Comparison of ENCODE assay signal across 29 cellular contexts in the genomic region with DNA sequence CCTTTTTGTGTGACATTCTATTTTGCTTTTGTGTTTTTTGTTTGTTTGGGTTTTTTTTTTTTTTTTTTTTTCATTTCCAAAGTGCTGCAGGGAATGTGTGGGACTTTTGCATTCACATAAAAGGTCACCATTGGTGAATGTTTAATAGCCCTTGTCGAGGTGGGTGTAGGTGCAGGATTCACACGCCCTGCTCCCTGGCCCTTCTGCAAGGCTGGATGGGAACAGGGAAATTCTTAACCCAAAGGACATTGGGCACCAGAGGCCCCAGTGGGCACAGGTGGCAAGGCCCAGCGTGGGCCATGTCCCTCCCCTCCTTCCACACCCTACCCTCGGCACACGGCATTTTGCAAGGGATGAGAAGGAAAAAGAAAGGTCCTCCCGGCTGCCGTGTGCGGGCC. TPM values are rescaled to one million over a fixed set of nuclear protein-coding genes. Genes with fewer than 3 reads are reported as not detected.
DNase-seq lines count a peak whose midpoint lies in the region; ATAC-seq and TF ChIP-seq lines count a peak whose summit lies in the region.
"Had no signal": no experiment of that assay in that cellular context is flagged by ENCODE, and none has a peak within 500 bp of the region (broad histone marks: within the 10 kb centered on the region; RNA-seq: fewer than 3 reads in every experiment).

No MANE protein-coding gene starts in this region.

- TF ChIP-seq EP300 in stomach (IDR thresholded peaks at IDR 0.05) = no peak

- H3K4me1 Mint-ChIP-seq in endothelial cell (ENCODE audit: unreplicated experiment) = peaks cover 15% of the 10 kb centered on the region

- ATAC-seq in mucosa of descending colon = peak; percentile 52
- ATAC-seq in lower lobe of right lung = no peak
- ATAC-seq: activated naive CD4-positive, alpha-beta T cell treated with anti-CD3 and anti-CD28 coated beads, Interleukin-2, amount 50 U/mL, for 72 hours; natural killer cell had no signal

- H3K4me3 ChIP-seq in HEK293 (ENCODE audit: low read depth, low read length) (no peak overlapping the region), dorsolateral prefrontal cortex (peak overlapping the region in 18 of 59 donors; percentile 10 to 58 (median 30)), mucosa of descending colon (no peak overlapping the region), lower lobe of right lung (no peak overlapping the region), stomach (no peak overlapping the region)
- H3K4me3 ChIP-seq: coronary artery, ovary, right atrium auricular region, thoracic aorta, uterus had no signal

- peaks cover 6% of the 10 kb centered on the region for H3K36me3 Mint-ChIP-seq in endothelial cell (ENCODE audit: low read depth, unreplicated experiment)
- H3K36me3 Mint-ChIP-seq: natural killer cell had no signal

- no peak for TF ChIP-seq POLR2A in stomach (IDR thresholded peaks at IDR 0.05)

- CTCF ChIA-PET in HEK293 (lab: Yijun Ruan, JAX) = no interaction called here

- H3K36me3 ChIP-seq in HEK293 (ENCODE audit: control insufficient read depth in 2 of 2, insufficient read depth in 1 of 2, low read length in 2 of 2) = no peaks in the 10 kb centered on the region
- H3K36me3 ChIP-seq in mucosa of descending colon (ENCODE audit: low read depth) = no peaks in the 10 kb centered on the region
- no peaks in the 10 kb centered on the region for H3K36me3 ChIP-seq in lower lobe of right lung
- no peaks in the 10 kb centered on the region for H3K36me3 ChIP-seq in stomach
- H3K36me3 ChIP-seq: BE2C, ovary, right atrium auricular region, thoracic aorta, uterus had no signal

- DNase-seq in dorsolateral prefrontal cortex (no peak), mucosa of descending colon (peak in 1 of 3 donors; percentile 44), lower lobe of right lung (no peak), endothelial cell (ENCODE audit: low spot score) (no peak), stomach (no peak), HUDEP-2 (lab: John Stamatoyannopoulos, UW; ENCODE audit: unreplicated experiment in 76 of 76) (no peak)
- DNase-seq: activated CD4-positive, alpha-beta T cell treated with anti-CD3 and anti-CD28 coated beads for 4 hours; activated CD8-positive, alpha-beta memory T cell treated with anti-CD3 and anti-CD28 coated beads for 24 hours; activated T-cell treated with anti-CD3 and anti-CD28 coated beads for 4 hours; BE2C; DMS153; effector memory CD4-positive, alpha-beta T cell; erythroblast; glutamatergic neuron; natural killer cell; NCI-H1092; NCI-H1694; NCI-H82; ovary; SIG-M5; small intestine; stimulated activated naive CD4-positive, alpha-beta T cell; uterus had no signal

- H3K27ac Mint-ChIP-seq in endothelial cell (ENCODE audit: unreplicated experiment) = no peak overlapping the region
- H3K27ac Mint-ChIP-seq: activated naive CD4-positive, alpha-beta T cell treated with anti-CD3 and anti-CD28 coated beads, Interleukin-2, amount 50 U/mL, for 72 hours; natural killer cell had no signal

- intact Hi-C loops in dorsolateral prefrontal cortex (cut with DNase I) = loop anchor here in 1 of 2 donors (5.0 kb wide), 1 partner anchor 49 kb away; a partner anchor contains a TSS
- intact Hi-C loops in mucosa of descending colon (cut with DNase I, micrococcal nuclease) = no loop called here
- intact Hi-C loops in lower lobe of right lung (cut with DNase I) = no loop called here
- intact Hi-C loops in stomach (cut with DNase I; ENCODE audit: low total_unique reads) = no loop called here

- H3K27me3 ChIP-seq in dorsolateral prefrontal cortex = no peaks in the 10 kb centered on the region
- no peaks in the 10 kb centered on the region for H3K27me3 ChIP-seq in lower lobe of right lung (ENCODE audit: low read depth)
- H3K27me3 ChIP-seq in stomach = peaks cover 0 to 29% (median 5%) of the 10 kb centered on the region in 3 donors
- H3K27me3 ChIP-seq: ovary, right atrium auricular region, uterus had no signal

- 15 to 58% (median 44%) methylated on average over 7 to 8 of the region's 8 CpGs for WGBS in stomach, 5 donors

- H3K9me3 ChIP-seq in HEK293 (ENCODE audit: control insufficient read depth, insufficient read depth, low read depth, low read length) (no peaks in the 10 kb centered on the region), mucosa of descending colon (no peaks in the 10 kb centered on the region), lower lobe of right lung (no peaks in the 10 kb centered on the region), stomach (no peaks in the 10 kb centered on the region)
- H3K9me3 ChIP-seq: BE2C, ovary, right atrium auricular region, thoracic aorta, uterus had no signal

- H3K4me3 Mint-ChIP-seq in endothelial cell (ENCODE audit: unreplicated experiment) = no peak overlapping the region
- H3K4me3 Mint-ChIP-seq: natural killer cell had no signal

- H3K27me3 Mint-ChIP-seq in endothelial cell (ENCODE audit: unreplicated experiment) = peaks cover 14% of the 10 kb centered on the region

- POLR2A ChIA-PET in HEK293 (lab: Yijun Ruan, JAX) = interaction anchor here (0.8 kb wide), 1 partner anchor 56 kb away, joined by 5 read pairs; no protein-coding TSS in a partner anchor

- TF ChIP-seq CTCF in HEK293 (tag by site-specific recombination; IDR thresholded peaks at IDR 0.05) (no peak), dorsolateral prefrontal cortex (IDR thresholded peaks at IDR 0.05 in 54 of 56, conservative IDR thresholded peaks at IDR 0.05 in 2 of 56; ENCODE audit: low read depth in 1 of 56, partially characterized antibody in 56 of 56) (no peak), mucosa of descending colon (IDR thresholded peaks at IDR 0.05) (no peak), lower lobe of right lung (IDR thresholded peaks at IDR 0.05) (no peak), endothelial cell (IDR thresholded peaks at IDR 0.05; ENCODE audit: unreplicated experiment) (no peak), stomach (IDR thresholded peaks at IDR 0.05) (no peak)

- H3K4me1 ChIP-seq in HEK293 (ENCODE audit: control insufficient read depth, insufficient read depth, low read length) (no peaks in the 10 kb centered on the region), mucosa of descending colon (ENCODE audit: low read depth) (peaks cover 7% of the 10 kb centered on the region), lower lobe of right lung (peaks cover 3% of the 10 kb centered on the region), stomach (peaks cover 0 to 19% (median 9%) of the 10 kb centered on the region in 4 donors)
- H3K4me1 ChIP-seq: BE2C, uterus had no signal

- H3K9me3 Mint-ChIP-seq in endothelial cell (ENCODE audit: unreplicated experiment) = no peaks in the 10 kb centered on the region
- H3K9me3 Mint-ChIP-seq: natural killer cell had no signal

- H3K27ac ChIP-seq in HEK293 (ENCODE audit: extremely low read depth, low read depth, low read length) (no peak overlapping the region), dorsolateral prefrontal cortex (peak overlapping the region in 58 of 59 donors; percentile 41 to 95 (median 86)), temporal lobe (ENCODE audit: low read depth, low read length) (peak overlapping the region; percentile 86), lower lobe of right lung (no peak overlapping the region), stomach (no peak overlapping the region)
- H3K27ac ChIP-seq: coronary artery, ovary, right atrium auricular region, thoracic aorta, uterus had no signal

TF ChIP-seq in HEK293, 187 proteins besides CTCF, POLR2A, EP300 and RAD21:
- TF ChIP-seq ZNF114 (tag by site-specific recombination; IDR thresholded peaks at IDR 0.05) (no peak), ZNF202 (tag by site-specific recombination; IDR thresholded peaks at IDR 0.05; ENCODE audit: borderline replicate concordance) (no peak), EGR2 (tag by site-specific recombination; IDR thresholded peaks at IDR 0.05; ENCODE audit: low read depth) (peak; percentile 57; the same call in 1 of the 2 replicates), ZFHX2 (tag by site-specific recombination; conservative IDR thresholded peaks at IDR 0.05) (peak; percentile 55)
- TF ChIP-seq, protein P1, sequence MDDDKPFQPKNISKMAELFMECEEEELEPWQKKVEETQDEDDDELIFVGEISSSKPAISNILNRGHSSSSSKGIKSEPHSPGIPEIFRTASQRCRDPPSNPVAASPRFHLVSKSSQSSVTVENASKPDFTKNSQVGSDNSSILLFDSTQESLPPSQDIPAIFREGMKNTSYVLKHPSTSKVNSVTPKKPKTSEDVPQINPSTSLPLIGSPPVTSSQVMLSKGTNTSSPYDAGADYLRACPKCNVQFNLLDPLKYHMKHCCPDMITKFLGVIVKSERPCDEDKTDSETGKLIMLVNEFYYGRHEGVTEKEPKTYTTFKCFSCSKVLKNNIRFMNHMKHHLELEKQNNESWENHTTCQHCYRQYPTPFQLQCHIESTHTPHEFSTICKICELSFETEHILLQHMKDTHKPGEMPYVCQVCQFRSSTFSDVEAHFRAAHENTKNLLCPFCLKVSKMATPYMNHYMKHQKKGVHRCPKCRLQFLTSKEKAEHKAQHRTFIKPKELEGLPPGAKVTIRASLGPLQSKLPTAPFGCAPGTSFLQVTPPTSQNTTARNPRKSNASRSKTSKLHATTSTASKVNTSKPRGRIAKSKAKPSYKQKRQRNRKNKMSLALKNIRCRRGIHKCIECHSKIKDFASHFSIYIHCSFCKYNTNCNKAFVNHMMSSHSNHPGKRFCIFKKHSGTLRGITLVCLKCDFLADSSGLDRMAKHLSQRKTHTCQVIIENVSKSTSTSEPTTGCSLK (tag by site-specific recombination; IDR thresholded peaks at IDR 0.05) = no peak

RNA-seq across cellular contexts. Expression of a gene that starts 50.4 kb away (rescaled TPM):
- total RNA-seq in dorsolateral prefrontal cortex (10 to 100 TPM; 24.0 to 92.1 (median 38.8) TPM), mucosa of descending colon (100 to 1,000 TPM in 1 of 3 donors, 10 to 100 TPM in 2; 59.0 to 101 (median 72.6) TPM), temporal lobe (29.0 TPM), lower lobe of right lung (91.4 TPM), endothelial cell (ENCODE audit: unreplicated experiment) (312 TPM), stomach (100 to 1,000 TPM in 1 of 5 donors, 10 to 100 TPM in 4; 18.4 to 338 (median 62.5) TPM)
- 1 to 10 TPM; 1.4 to 7.9 (median 2.3) TPM for polyA plus RNA-seq in stomach

Comparison
In these comparisons a context has a peak if more than half of its experiments do, and no peak if none do; other contexts are left out.
1. H3K27ac ChIP-seq: peak in dorsolateral prefrontal cortex (58 of 59) and temporal lobe (single experiment); none in HEK293 (single experiment), lower lobe of right lung (single experiment) and stomach (0 of 5).